Comparison of ENCODE assay signal across 13 cellular contexts in the genomic region with DNA sequence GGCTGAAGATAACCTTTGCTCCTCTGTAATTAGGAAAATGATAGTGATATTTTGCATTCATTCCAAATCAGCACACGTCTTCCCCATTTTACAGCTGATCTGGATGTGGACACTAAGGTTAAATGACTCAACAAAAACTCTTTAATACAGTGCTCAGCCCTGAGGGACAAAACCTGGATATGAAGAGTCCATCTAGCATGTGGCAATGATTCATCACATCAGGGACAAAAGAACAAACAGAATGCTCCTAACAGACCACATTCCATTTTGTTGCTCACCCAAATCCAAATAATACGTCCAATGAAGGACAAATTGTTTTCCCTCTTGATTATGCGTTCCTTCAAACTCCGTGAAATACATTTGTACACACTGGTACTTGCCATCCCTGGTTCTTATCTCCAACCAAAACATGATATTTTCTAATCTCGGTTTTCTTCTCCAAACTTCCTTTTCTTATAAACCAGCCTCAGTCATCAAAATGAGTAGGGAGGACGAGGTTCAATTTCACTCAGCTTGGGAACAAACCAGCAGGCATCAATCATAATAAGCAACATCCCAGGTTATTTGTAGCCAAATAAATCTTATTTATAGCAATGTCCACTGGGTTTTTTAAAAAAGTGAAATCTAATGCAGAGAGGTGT. TPM values are rescaled to one million over a fixed set of nuclear protein-coding genes. Genes with fewer than 3 reads are reported as not detected.
DNase-seq lines count a peak whose midpoint lies in the region; ATAC-seq and TF ChIP-seq lines count a peak whose summit lies in the region.
"Had no signal": no experiment of that assay in that cellular context is flagged by ENCODE, and none has a peak within 500 bp of the region (broad histone marks: within the 10 kb centered on the region; RNA-seq: fewer than 3 reads in every experiment).

No MANE protein-coding gene starts in this region.

- POLR2A ChIA-PET in HEK293T (lab: Yijun Ruan, JAX): no interaction called here

- peak; percentile 8 for DNase-seq in HS-5 (ENCODE audit: low read depth)
- peak; percentile 74 for DNase-seq in astrocyte of the hippocampus (ENCODE audit: low read depth, low spot score)
- peak; percentile 74 for DNase-seq in iris pigment epithelial cell (ENCODE audit: low read depth)
- no peak for DNase-seq in AML-193 (lab: John Stamatoyannopoulos, UW)
- no peak for DNase-seq in HEK293T (ENCODE audit: extremely low spot score)
- no peak for DNase-seq in neural progenitor cell (ENCODE audit: low spot score)
- DNase-seq: caudate nucleus, mesendoderm, SW 1271 had no signal

- no peaks in the 10 kb centered on the region for H3K27me3 Mint-ChIP-seq in neural progenitor cell (ENCODE audit: insufficient read depth, low read depth)

- H3K27me3 ChIP-seq in ACC112 (ENCODE audit: insufficient read depth, low read length): no peaks in the 10 kb centered on the region
- H3K27me3 ChIP-seq in neural progenitor cell: no peaks in the 10 kb centered on the region

- H3K27ac ChIP-seq in ACC112 (ENCODE audit: low read depth, low read length) (peak overlapping the region; percentile 86), neural progenitor cell (no peak overlapping the region)

- no peak overlapping the region for H3K9ac ChIP-seq in neural progenitor cell

- H3F3A ChIP-seq in neural progenitor cell (ENCODE audit: low read depth): no peaks in the 10 kb centered on the region

- H3K4me1 Mint-ChIP-seq in neural progenitor cell: no peaks in the 10 kb centered on the region
- H3K4me1 Mint-ChIP-seq: WTC11 had no signal

- no peak overlapping the region for H3K4me3 Mint-ChIP-seq in neural progenitor cell
- H3K4me3 Mint-ChIP-seq: WTC11 had no signal

- H3K36me3 ChIP-seq in ACC112 (ENCODE audit: insufficient read depth, low read length): peaks cover 37% of the 10 kb centered on the region
- H3K36me3 ChIP-seq in neural progenitor cell: no peaks in the 10 kb centered on the region

- H3K4me1 ChIP-seq in ACC112 (ENCODE audit: control insufficient read depth, insufficient read depth, low read length, unreplicated experiment): peaks cover 26% of the 10 kb centered on the region
- H3K4me1 ChIP-seq in neural progenitor cell: no peaks in the 10 kb centered on the region

- peaks cover 21% of the 10 kb centered on the region for H3K36me3 Mint-ChIP-seq in neural progenitor cell
- H3K36me3 Mint-ChIP-seq: WTC11 had no signal

- H3K79me2 ChIP-seq in ACC112 (ENCODE audit: control insufficient read depth, insufficient read depth, low read length, unreplicated experiment) (no peaks in the 10 kb centered on the region), neural progenitor cell (ENCODE audit: low read depth) (no peaks in the 10 kb centered on the region)

- no peak overlapping the region for H3K4me2 ChIP-seq in neural progenitor cell
- H3K4me2 ChIP-seq: smooth muscle cell had no signal

- no peaks in the 10 kb centered on the region for H4K20me1 ChIP-seq in neural progenitor cell (ENCODE audit: low read depth)

- H3K9me3 Mint-ChIP-seq in neural progenitor cell: no peaks in the 10 kb centered on the region
- H3K9me3 Mint-ChIP-seq: WTC11 had no signal

- no peaks in the 10 kb centered on the region for H3K9me3 ChIP-seq in neural progenitor cell (ENCODE audit: low read depth)

- no peak overlapping the region for H3K27ac Mint-ChIP-seq in neural progenitor cell
- H3K27ac Mint-ChIP-seq: WTC11 had no signal

- peak overlapping the region; percentile 55 for H2AFZ ChIP-seq in ACC112 (ENCODE audit: low read length, unreplicated experiment)
- H2AFZ ChIP-seq in neural progenitor cell (replicated peaks): no peak overlapping the region

- ATAC-seq in GM18858 (IDR thresholded peaks at IDR 0.05; ENCODE audit: unreplicated experiment): no peak
- ATAC-seq: WTC11 had no signal

- CTCF ChIA-PET in HEK293T (lab: Yijun Ruan, JAX): no interaction called here

- no peak for TF ChIP-seq CTCF in neural progenitor cell (IDR thresholded peaks at IDR 0.05)

- H3K4me3 ChIP-seq in ACC112 (ENCODE audit: low read depth, low read length) (peak overlapping the region; percentile 47), neural progenitor cell (no peak overlapping the region)
- H3K4me3 ChIP-seq: smooth muscle cell had no signal

TF ChIP-seq in HEK293T, 16 proteins besides CTCF, POLR2A, EP300 and RAD21:
- TF ChIP-seq ZNF384 (IDR thresholded peaks at IDR 0.05): no peak
- no peak for TF ChIP-seq SP1 (IDR thresholded peaks at IDR 0.05)
- no peak for TF ChIP-seq LEF1 (IDR thresholded peaks at IDR 0.05; ENCODE audit: borderline replicate concordance)
- no peak for TF ChIP-seq FOXK2 (IDR thresholded peaks at IDR 0.05)
- TF ChIP-seq BHLHE40 (IDR thresholded peaks at IDR 0.05; ENCODE audit: borderline replicate concordance): no peak
- no peak for TF ChIP-seq SUZ12 (IDR thresholded peaks at IDR 0.05)

RNA-seq across cellular contexts. Expression of a gene that starts 53.7 kb away (rescaled TPM):
- 52.7 and 68.9 TPM in 2 replicates for total RNA-seq in neural progenitor cell (ENCODE audit: low replicate concordance)

Comparison
In these comparisons a context has a peak if more than half of its experiments do, and no peak if none do; other contexts are left out.
1. DNase-seq: peak in HS-5 (single experiment), astrocyte of the hippocampus (single experiment) and iris pigment epithelial cell (single experiment); none in AML-193 (0 of 2), HEK293T (single experiment) and neural progenitor cell (single experiment).